In the genomic region with DNA sequence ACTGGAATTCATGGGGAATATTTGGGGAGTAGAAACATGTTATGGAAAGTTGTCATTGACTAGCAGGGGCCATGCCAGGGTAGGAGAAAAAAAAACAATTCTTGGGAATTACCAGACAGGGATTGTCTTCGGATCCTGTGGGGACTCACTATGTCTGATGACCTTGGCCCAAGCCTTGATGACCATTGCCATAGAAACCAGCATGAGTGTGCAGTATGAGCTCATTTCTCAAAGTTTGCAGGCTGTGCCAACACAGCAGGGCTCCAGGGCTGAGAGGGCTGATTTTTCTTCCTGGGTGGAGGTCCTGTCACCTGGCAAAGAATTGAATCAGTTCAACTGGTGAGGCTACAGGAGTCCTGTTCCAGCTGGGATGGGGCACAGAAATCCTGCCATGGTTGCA, we compare ENCODE assay signal across 28 cellular contexts.
DNase-seq lines count a peak whose midpoint lies in the region; ATAC-seq and TF ChIP-seq lines count a peak whose summit lies in the region.
"Had no signal": no experiment of that assay in that cellular context is flagged by ENCODE, and none has a peak within 500 bp of the region (broad histone marks: within the 10 kb centered on the region; RNA-seq: fewer than 3 reads in every experiment).

No MANE protein-coding gene starts in this region.

- no peak overlapping the region for H2AFZ ChIP-seq in osteoblast (ENCODE audit: low read length)

- ATAC-seq in GM18867 (IDR thresholded peaks at IDR 0.05; ENCODE audit: unreplicated experiment) = no peak
- ATAC-seq: A549; CD8-positive, alpha-beta T cell had no signal

- peak; percentile 45 for DNase-seq in AG08395 (ENCODE audit: low spot score)
- peak; percentile 37 for DNase-seq in GM04503 (ENCODE audit: low read depth)
- peak; percentile 44 to 72 (median 65) for DNase-seq in adrenal gland
- peak; percentile 41 for DNase-seq in osteoblast (ENCODE audit: insufficient read length, low spot score, missing footprints)
- DNase-seq in immature natural killer cell = no peak
- DNase-seq in NCI-H1694 treated with DMSO at 0.1 percent for 48 hours (lab: John Stamatoyannopoulos, UW) = no peak
- DNase-seq in ascending aorta (ENCODE audit: low spot score in 2 of 2) = no peak
- DNase-seq: Caco-2; CD8-positive, alpha-beta T cell; DMS79 treated with DMSO at 0.1 percent for 48 hours; HCEC 1CT; NCI-H1048; NCI-H1417; NCI-H1694; NCI-H2081; NCI-H2227 treated with DMSO at 0.1 percent for 48 hours; NCI-H526 treated with DMSO at 0.1 percent for 48 hours; OCI-M1; Peyer's patch; SK-N-SH; SW 1271 had no signal

- no peak overlapping the region for H3K27ac Mint-ChIP-seq in immature natural killer cell
- H3K27ac Mint-ChIP-seq: B cell; CD8-positive, alpha-beta T cell; IgD-negative memory B cell had no signal

- H3K4me1 ChIP-seq in adrenal gland (replicated peaks in 1 of 2) (peaks cover 3 to 9% of the 10 kb centered on the region in 2 donors), osteoblast (ENCODE audit: insufficient read depth, low read length) (no peaks in the 10 kb centered on the region), ascending aorta (no peaks in the 10 kb centered on the region)
- H3K4me1 ChIP-seq: A549, Caco-2, Peyer's patch had no signal

- peaks cover 0 to 5% (median 0%) of the 10 kb centered on the region in 6 donors for H3K9me3 Mint-ChIP-seq in immature natural killer cell
- H3K9me3 Mint-ChIP-seq: CD8-positive, alpha-beta T cell had no signal

- no peaks in the 10 kb centered on the region for H3K4me1 Mint-ChIP-seq in immature natural killer cell
- H3K4me1 Mint-ChIP-seq: B cell, IgD-negative memory B cell had no signal

- H3K36me3 ChIP-seq in adrenal gland (replicated peaks in 1 of 2) (no peaks in the 10 kb centered on the region), osteoblast (ENCODE audit: insufficient read depth, low read length) (no peaks in the 10 kb centered on the region), ascending aorta (no peaks in the 10 kb centered on the region)
- H3K36me3 ChIP-seq: Peyer's patch had no signal

- no peak overlapping the region for H3K27ac ChIP-seq in adrenal gland
- H3K27ac ChIP-seq in osteoblast (ENCODE audit: low read depth, low read length) = no peak overlapping the region
- no peak overlapping the region for H3K27ac ChIP-seq in ascending aorta
- H3K27ac ChIP-seq: A549, C4-2B, HL-60, KMS-11, Peyer's patch had no signal

- peaks cover 0 to 4% (median 2%) of the 10 kb centered on the region in 3 donors for H3K27me3 Mint-ChIP-seq in immature natural killer cell (ENCODE audit: low read depth in 3 of 3)

- H3K4me3 ChIP-seq in adrenal gland = no peak overlapping the region
- H3K4me3 ChIP-seq in osteoblast (ENCODE audit: insufficient read depth, low read length) = no peak overlapping the region
- no peak overlapping the region for H3K4me3 ChIP-seq in ascending aorta
- H3K4me3 ChIP-seq: A549, Peyer's patch had no signal

- TF ChIP-seq CTCF in adrenal gland (IDR thresholded peaks at IDR 0.05) = no peak
- no peak for TF ChIP-seq CTCF in osteoblast (IDR thresholded peaks at IDR 0.05; ENCODE audit: extremely low read depth, low read depth, low read length)
- TF ChIP-seq CTCF in ascending aorta (IDR thresholded peaks at IDR 0.05) = no peak

- TF ChIP-seq POLR2A in adrenal gland (IDR thresholded peaks at IDR 0.05) = no peak

- no peaks in the 10 kb centered on the region for H3K36me3 Mint-ChIP-seq in immature natural killer cell
- H3K36me3 Mint-ChIP-seq: CD8-positive, alpha-beta T cell; IgD-negative memory B cell had no signal

- no peak overlapping the region for H3K4me3 Mint-ChIP-seq in immature natural killer cell
- H3K4me3 Mint-ChIP-seq: B cell; CD8-positive, alpha-beta T cell; IgD-negative memory B cell had no signal

- no peaks in the 10 kb centered on the region for H4K20me1 ChIP-seq in osteoblast (ENCODE audit: insufficient read depth, low read length)

- H3K9me3 ChIP-seq in adrenal gland (replicated peaks in 1 of 3) = no peaks in the 10 kb centered on the region
- H3K9me3 ChIP-seq in osteoblast (ENCODE audit: low read depth, low read length) = no peaks in the 10 kb centered on the region
- H3K9me3 ChIP-seq in ascending aorta = no peaks in the 10 kb centered on the region
- H3K9me3 ChIP-seq: A549, Caco-2, Peyer's patch, SK-N-SH had no signal

- H3K27me3 ChIP-seq in adrenal gland = no peaks in the 10 kb centered on the region
- no peaks in the 10 kb centered on the region for H3K27me3 ChIP-seq in osteoblast (ENCODE audit: insufficient read depth, low read length)
- H3K27me3 ChIP-seq in ascending aorta = no peaks in the 10 kb centered on the region
- H3K27me3 ChIP-seq: Peyer's patch had no signal

- WGBS in adrenal gland, 4 donors = 18 to 45% (median 35%) methylated on average over 1 of the region's 1 CpG

- H3K4me2 ChIP-seq in osteoblast (ENCODE audit: insufficient read depth, low read length) = no peak overlapping the region
- H3K4me2 ChIP-seq: A549, KMS-11, SK-N-SH had no signal

- intact Hi-C loops in adrenal gland (cut with DNase I) = no loop called here
- intact Hi-C loops in ascending aorta (cut with DNase I) = no loop called here

- H3K79me2 ChIP-seq in osteoblast (ENCODE audit: insufficient read depth, low read length) = no peaks in the 10 kb centered on the region

Comparison
In these comparisons a context has a peak if more than half of its experiments do, and no peak if none do; other contexts are left out.
1. DNase-seq: peak in AG08395 (single experiment), GM04503 (single experiment), adrenal gland (7 of 7) and osteoblast (single experiment); none in immature natural killer cell (0 of 3), NCI-H1694 treated with DMSO at 0.1 percent for 48 hours (single experiment) and ascending aorta (0 of 2).